Comparison of ENCODE assay signal across 19 cellular contexts in genomic region chr7:157542669-157543021, GRCh38.
"Had no signal": no experiment of that assay in that cellular context is flagged by ENCODE, and none has a peak within 500 bp of the region (broad histone marks: within the 10 kb centered on the region; RNA-seq: fewer than 3 reads in every experiment).

No MANE protein-coding gene starts in this region.

- H3K27me3 Mint-ChIP-seq: activated CD8-positive, alpha-beta T cell treated with anti-CD3 and anti-CD28 coated beads for 36 hours; activated T-helper 17 cell treated with anti-CD3 and anti-CD28 coated beads, Interleukin-2, amount 50 U/mL, for 72 hours had no signal

- H3K27ac ChIP-seq: gastroesophageal sphincter, heart left ventricle, upper lobe of left lung had no signal

- H3K4me1 ChIP-seq: gastroesophageal sphincter, heart left ventricle, upper lobe of left lung had no signal

- ATAC-seq: activated CD8-positive, alpha-beta T cell treated with anti-CD3 and anti-CD28 coated beads for 36 hours; activated T-helper 17 cell treated with anti-CD3 and anti-CD28 coated beads, Interleukin-2, amount 50 U/mL, for 72 hours; gastroesophageal sphincter; heart left ventricle had no signal

- H3K9me3 Mint-ChIP-seq: activated CD8-positive, alpha-beta T cell treated with anti-CD3 and anti-CD28 coated beads for 36 hours; activated naive CD4-positive, alpha-beta T cell treated with anti-CD3 and anti-CD28 coated beads for 36 hours; endodermal cell; nephron progenitor cell; T-helper 1 cell treated with Interleukin-12 subunit alpha and Interleukin-12 subunit beta and Interleukin-4 antibody, amounts not matched to agents 30 μg/mL and 1 μg/mL, for 36 hours had no signal

- DNase-seq: activated CD4-positive, alpha-beta T cell treated with anti-CD3 and anti-CD28 coated beads, Interleukin-2, amount 10 ng/mL, durations not matched to agents 24 days and 14 days; activated CD8-positive, alpha-beta T cell treated with anti-CD3 and anti-CD28 coated beads for 36 hours; activated naive CD4-positive, alpha-beta T cell treated with anti-CD3 and anti-CD28 coated beads for 36 hours; activated T-cell treated with anti-CD3 and anti-CD28 coated beads, Interleukin-2, amount 50 U/mL, for 1 hour; cerebellar nuclear complex; cortex of kidney; endodermal cell; heart left ventricle; islet precursor cell; midbrain; nephron progenitor cell; retina; stimulated activated CD4-positive, alpha-beta T cell treated with anti-CD3 and anti-CD28 coated beads, Interleukin-4, amount 100 ng/mL, for 24 hours; stimulated activated naive CD4-positive, alpha-beta T cell treated with Interleukin-2 at 50 U/mL for 16 hours; upper lobe of left lung had no signal

- H3K27ac Mint-ChIP-seq: activated CD4-positive, alpha-beta T cell treated with anti-CD3 and anti-CD28 coated beads, Interleukin-2, amount 10 ng/mL, durations not matched to agents 24 days and 14 days; activated CD8-positive, alpha-beta T cell treated with anti-CD3 and anti-CD28 coated beads for 36 hours; activated naive CD4-positive, alpha-beta T cell treated with anti-CD3 and anti-CD28 coated beads for 36 hours; activated T-helper 17 cell treated with anti-CD3 and anti-CD28 coated beads, Interleukin-2, amount 50 U/mL, for 72 hours; endodermal cell; nephron progenitor cell; progenitor cell of endocrine pancreas; T-helper 1 cell treated with Interleukin-12 subunit alpha and Interleukin-12 subunit beta and Interleukin-4 antibody, amounts not matched to agents 30 μg/mL and 1 μg/mL, for 36 hours had no signal

- H3K9me3 ChIP-seq: gastroesophageal sphincter, heart left ventricle, upper lobe of left lung had no signal

- H3K4me1 Mint-ChIP-seq: endodermal cell had no signal

- H3K4me3 ChIP-seq: gastroesophageal sphincter, heart left ventricle, upper lobe of left lung had no signal

- H3K27me3 ChIP-seq: heart left ventricle, upper lobe of left lung had no signal

- H3K4me3 Mint-ChIP-seq: activated CD4-positive, alpha-beta T cell treated with anti-CD3 and anti-CD28 coated beads, Interleukin-2, amount 10 ng/mL, durations not matched to agents 24 days and 14 days; activated CD8-positive, alpha-beta T cell treated with anti-CD3 and anti-CD28 coated beads for 36 hours; activated naive CD4-positive, alpha-beta T cell treated with anti-CD3 and anti-CD28 coated beads for 36 hours; activated T-helper 17 cell treated with anti-CD3 and anti-CD28 coated beads, Interleukin-2, amount 50 U/mL, for 72 hours; endodermal cell; nephron progenitor cell; T-helper 1 cell treated with Interleukin-12 subunit alpha and Interleukin-12 subunit beta and Interleukin-4 antibody, amounts not matched to agents 30 μg/mL and 1 μg/mL, for 36 hours had no signal
